In the genomic region with DNA sequence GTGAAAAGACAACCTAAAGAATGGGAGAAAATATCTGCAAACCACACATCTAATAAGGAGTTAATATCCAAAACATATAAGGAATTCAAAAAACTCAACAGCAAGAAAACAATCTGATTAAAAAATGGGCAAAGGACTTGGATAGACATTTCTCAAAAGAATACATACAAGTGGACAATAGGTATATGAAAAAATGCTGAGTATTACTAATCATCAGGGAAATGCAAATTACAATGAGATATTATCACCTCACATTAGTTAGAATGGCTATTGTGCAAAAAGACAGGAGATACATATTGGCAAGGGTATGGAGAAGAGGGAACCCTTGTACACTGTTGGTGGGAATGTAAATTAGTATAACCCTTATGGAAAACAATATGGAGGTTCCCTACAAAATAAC, we compare ENCODE assay signal across 29 cellular contexts.
"Had no signal": no experiment of that assay in that cellular context is flagged by ENCODE, and none has a peak within 500 bp of the region (broad histone marks: within the 10 kb centered on the region; RNA-seq: fewer than 3 reads in every experiment).

No MANE protein-coding gene starts in this region.

- H3K27me3 ChIP-seq: left lung, pancreas, sigmoid colon, spleen, suprapubic skin, tibial artery, upper lobe of right lung had no signal

- H3K4me3 ChIP-seq: left lung, lower lobe of right lung, pancreas, prostate gland, sigmoid colon, spleen, suprapubic skin, thoracic aorta, tibial artery, upper lobe of right lung had no signal

- H3K36me3 ChIP-seq: left lung, lower lobe of right lung, pancreas, prostate gland, suprapubic skin, thoracic aorta, tibial artery, upper lobe of right lung had no signal

- H3K27ac ChIP-seq: left lung, lower lobe of right lung, pancreas, prostate gland, sigmoid colon, spleen, suprapubic skin, thoracic aorta, tibial artery, upper lobe of right lung had no signal

- ATAC-seq: left lung; lower lobe of right lung; naive thymus-derived CD8-positive, alpha-beta T cell; pancreas; right cardiac atrium; stimulated activated effector memory CD8-positive, alpha-beta T cell treated with anti-CD3 and anti-CD28 coated beads, Interleukin-12 subunit alpha, Interleukin-12 subunit beta, amount 100 ng/mL, for 72 hours; upper lobe of right lung had no signal

- DNase-seq: hypothalamus; immature natural killer cell; kidney; left colon; left lung; lower lobe of right lung; mammary epithelial cell; naive thymus-derived CD8-positive, alpha-beta T cell; nucleus accumbens; pancreas; posterior cingulate gyrus; retina; right cardiac atrium; sigmoid colon; spleen; stimulated activated CD4-positive, alpha-beta T cell treated with anti-CD3 and anti-CD28 coated beads, Interleukin-4, amount 100 ng/mL, for 24 hours; stimulated activated naive CD4-positive, alpha-beta T cell; tibial artery; trophoblast cell; upper lobe of right lung had no signal

- H3K27ac Mint-ChIP-seq: immature natural killer cell; naive thymus-derived CD8-positive, alpha-beta T cell; nephron; stimulated activated effector memory CD8-positive, alpha-beta T cell treated with anti-CD3 and anti-CD28 coated beads, Interleukin-12 subunit alpha, Interleukin-12 subunit beta, amount 100 ng/mL, for 72 hours; stimulated activated naive CD8-positive, alpha-beta T cell treated with anti-CD3 and anti-CD28 coated beads, Interleukin-15, Interleukin-2, amounts not matched to agents 100 ng/mL and 50 ng/mL, for 24 hours had no signal

- H3K4me1 ChIP-seq: left lung, lower lobe of right lung, pancreas, prostate gland, sigmoid colon, spleen, suprapubic skin, tibial artery, upper lobe of right lung had no signal

- H3K9me3 ChIP-seq: pancreas, prostate gland had no signal

- FAIRE-seq: islet of Langerhans, kidney, pancreas, small intestine, urothelium cell line had no signal

- H3K36me3 Mint-ChIP-seq: stimulated activated effector memory CD8-positive, alpha-beta T cell treated with anti-CD3 and anti-CD28 coated beads, Interleukin-12 subunit alpha, Interleukin-12 subunit beta, amount 100 ng/mL, for 72 hours had no signal
